Comparison of ENCODE assay signal across 14 cellular contexts in genomic region chr3:134008630-134009156, GRCh38. TPM values are rescaled to one million over a fixed set of nuclear protein-coding genes. Genes with fewer than 3 reads are reported as not detected.
DNase-seq lines count a peak whose midpoint lies in the region; FAIRE-seq and TF ChIP-seq lines count a peak whose summit lies in the region.
"Had no signal": no experiment of that assay in that cellular context is flagged by ENCODE, and none has a peak within 500 bp of the region (broad histone marks: within the 10 kb centered on the region; RNA-seq: fewer than 3 reads in every experiment).

No MANE protein-coding gene starts in this region.

- peak overlapping the region; percentile 42 for H3K4me2 ChIP-seq in SK-N-SH
- H3K4me2 ChIP-seq in fibroblast of lung (ENCODE audit: extremely low read depth, insufficient read depth, low read length), result no peak overlapping the region
- H3K4me2 ChIP-seq in skeletal muscle satellite cell (ENCODE audit: low read length), result peak overlapping the region; percentile 7
- H3K4me2 ChIP-seq: KMS-11 had no signal

- TF ChIP-seq EP300 in SK-N-SH (IDR thresholded peaks at IDR 0.05; ENCODE audit: borderline replicate concordance in 1 of 2, low read depth in 1 of 2, low read length in 1 of 2), result peak; percentile 47 to 99; a peak in 3 of 4 replicates

- peaks cover 28% of the 10 kb centered on the region for H3F3A ChIP-seq in SK-N-SH (replicated peaks; ENCODE audit: insufficient read depth)

- H2AFZ ChIP-seq in SK-N-SH (ENCODE audit: low read depth) (no peak overlapping the region), fibroblast of lung (ENCODE audit: low read length) (no peak overlapping the region)

- no peaks in the 10 kb centered on the region for H3K9me2 ChIP-seq in SK-N-SH

- no peak for TF ChIP-seq CTCF in SK-N-SH (IDR thresholded peaks at IDR 0.05)
- TF ChIP-seq CTCF in fibroblast of lung (conservative IDR thresholded peaks at IDR 0.05 in 1 of 2, IDR thresholded peaks at IDR 0.05 in 1 of 2; ENCODE audit: low read depth in 1 of 2, low read length in 2 of 2), result no peak

- FAIRE-seq in GM19239 (lab: Jason Lieb, UNC), result no peak

- H3K36me3 ChIP-seq in SK-N-SH (replicated peaks in 1 of 2; ENCODE audit: control insufficient read depth in 1 of 2, insufficient read depth in 2 of 2, low read length in 1 of 2), result no peaks in the 10 kb centered on the region
- H3K36me3 ChIP-seq in fibroblast of lung (ENCODE audit: control insufficient read depth, insufficient read depth, low read length), result no peaks in the 10 kb centered on the region
- H3K36me3 ChIP-seq in skeletal muscle satellite cell (ENCODE audit: insufficient read depth, low read length), result no peaks in the 10 kb centered on the region

- H3K27me3 ChIP-seq in SK-N-SH (ENCODE audit: insufficient read depth), result no peaks in the 10 kb centered on the region
- no peaks in the 10 kb centered on the region for H3K27me3 ChIP-seq in fibroblast of lung (ENCODE audit: control insufficient read depth, insufficient read depth, low read length)
- no peaks in the 10 kb centered on the region for H3K27me3 ChIP-seq in skeletal muscle satellite cell (ENCODE audit: control insufficient read depth, insufficient read depth, low read length)

- H3K4me3 ChIP-seq in SK-N-SH (ENCODE audit: low read depth in 2 of 2, low read length in 1 of 2), result no peak overlapping the region
- no peak overlapping the region for H3K4me3 ChIP-seq in fibroblast of lung (replicated peaks in 1 of 4; ENCODE audit: control extremely low read depth in 1 of 4, insufficient read depth in 1 of 4, low read depth in 3 of 4, low read length in 4 of 4)
- no peak overlapping the region for H3K4me3 ChIP-seq in skeletal muscle satellite cell (ENCODE audit: low read length)
- H3K4me3 ChIP-seq: dorsolateral prefrontal cortex had no signal

- 4% methylated on average over 2 of the region's 2 CpGs for WGBS in SK-N-SH (ENCODE audit: low lambda C conversion rate)

- peaks cover 0 to 12% of the 10 kb centered on the region in 2 experiments; a peak in 1 of 4 replicates for H3K4me1 ChIP-seq in SK-N-SH (ENCODE audit: control insufficient read depth in 1 of 2, insufficient read depth in 2 of 2, low read depth in 1 of 2, low read length in 1 of 2)
- H3K4me1 ChIP-seq in fibroblast of lung (ENCODE audit: control insufficient read depth, extremely low read depth, insufficient read depth, low read length), result peaks cover 6% of the 10 kb centered on the region
- peaks cover 21% of the 10 kb centered on the region for H3K4me1 ChIP-seq in skeletal muscle satellite cell (ENCODE audit: control insufficient read depth, insufficient read depth, low read length)

- H3K9ac ChIP-seq in SK-N-SH, result peak overlapping the region; percentile 31; the same call in 1 of the 2 replicates
- no peak overlapping the region for H3K9ac ChIP-seq in fibroblast of lung (ENCODE audit: insufficient read depth, low read length)
- no peak overlapping the region for H3K9ac ChIP-seq in skeletal muscle satellite cell (ENCODE audit: low read depth, low read length)
- H3K9ac ChIP-seq: KMS-11 had no signal

- H3K9me3 ChIP-seq in SK-N-SH (no peaks in the 10 kb centered on the region), fibroblast of lung (ENCODE audit: control insufficient read depth, insufficient read depth, low read depth, low read length) (no peaks in the 10 kb centered on the region), skeletal muscle satellite cell (replicated peaks; ENCODE audit: low read length) (no peaks in the 10 kb centered on the region)

- CTCF ChIA-PET in SK-N-SH (lab: Yijun Ruan, JAX), result no interaction called here

- no peaks in the 10 kb centered on the region for H3K79me2 ChIP-seq in SK-N-SH (ENCODE audit: insufficient read depth)
- H3K79me2 ChIP-seq in fibroblast of lung (ENCODE audit: control insufficient read depth, insufficient read depth, low read length), result no peaks in the 10 kb centered on the region

- POLR2A ChIA-PET in SK-N-SH (lab: Yijun Ruan, JAX), result no interaction called here

- no peak for TF ChIP-seq RAD21 in SK-N-SH (IDR thresholded peaks at IDR 0.05; ENCODE audit: low read length)

- H3K27ac ChIP-seq in SK-N-SH (ENCODE audit: low read depth in 2 of 2, low read length in 1 of 2), result peak overlapping the region; percentile 67 to 88; a peak in 3 of 4 replicates
- peak overlapping the region; percentile 49 for H3K27ac ChIP-seq in fibroblast of lung (ENCODE audit: insufficient read depth, low read length)
- H3K27ac ChIP-seq: dorsolateral prefrontal cortex, KMS-11 had no signal

- H4K20me1 ChIP-seq in SK-N-SH (ENCODE audit: insufficient read depth), result no peaks in the 10 kb centered on the region
- H4K20me1 ChIP-seq in fibroblast of lung (ENCODE audit: control insufficient read depth, extremely low read depth, insufficient read depth, low read length), result no peaks in the 10 kb centered on the region

- peak; percentile 1 for DNase-seq in HCEC 1CT
- no peak for DNase-seq in SK-N-SH
- DNase-seq in fibroblast of lung (ENCODE audit: low read depth in 2 of 2), result peak; percentile 54 to 99
- no peak for DNase-seq in GM19238 (ENCODE audit: insufficient read length, low spot score)
- no peak for DNase-seq in GM19239 (ENCODE audit: insufficient read length, low spot score)
- no peak for DNase-seq in NCI-H1694 (lab: John Stamatoyannopoulos, UW)
- DNase-seq: activated CD4-positive, alpha-beta T cell treated with anti-CD3 and anti-CD28 coated beads for 4 hours; activated naive CD4-positive, alpha-beta T cell treated with Interleukin-2 at 50 U/mL for 16 hours; dorsolateral prefrontal cortex; SHP77; stimulated activated CD4-positive, alpha-beta T cell treated with anti-CD3 and anti-CD28 coated beads, Interleukin-4, amount 100 ng/mL, for 4 hours had no signal

TF ChIP-seq in SK-N-SH, 30 proteins besides CTCF, POLR2A, EP300 and RAD21 (continues in another document):
- TF ChIP-seq EZH2phosphoT487 (IDR thresholded peaks at IDR 0.05; ENCODE audit: borderline replicate concordance, low read depth) (no peak), FOXM1 (IDR thresholded peaks at IDR 0.05; ENCODE audit: low read depth) (peak; percentile 98), TCF12 (IDR thresholded peaks at IDR 0.05) (peak; percentile 97), RXRA (IDR thresholded peaks at IDR 0.05; ENCODE audit: borderline replicate concordance, low read depth) (peak; percentile 99), CHD2 (IDR thresholded peaks at IDR 0.05; ENCODE audit: low read length, partially characterized antibody) (no peak), TEAD4 (IDR thresholded peaks at IDR 0.05; ENCODE audit: borderline replicate concordance, insufficient read depth) (peak; percentile 98), NRF1 (IDR thresholded peaks at IDR 0.05; ENCODE audit: low read depth, low read length) (no peak), GABPA (IDR thresholded peaks at IDR 0.05; ENCODE audit: low read depth) (peak; percentile 35; the same call in 1 of the 2 replicates), USF2 (IDR thresholded peaks at IDR 0.05; ENCODE audit: borderline replicate concordance, low read depth, low read length) (no peak), TAF1 (IDR thresholded peaks at IDR 0.05; ENCODE audit: borderline replicate concordance, low read depth, low read length) (0 out of 2 replicates have a peak, but pooled peaks have one; percentile 15), NFIC (IDR thresholded peaks at IDR 0.05; ENCODE audit: borderline replicate concordance) (peak; percentile 99), FOXJ3 (CRISPR knock-in tag; IDR thresholded peaks at IDR 0.05) (no peak), SIN3A (IDR thresholded peaks at IDR 0.05; ENCODE audit: borderline replicate concordance, low read depth, low read length) (no peak), YY1 (IDR thresholded peaks at IDR 0.05; ENCODE audit: low read depth) (no peak; the same call in 1 of the 2 replicates), REST (IDR thresholded peaks at IDR 0.05; ENCODE audit: low read depth, low read length) (peak; percentile 74; the same call in 1 of the 2 replicates)

RNA-seq across cellular contexts. Expression of gene SLCO2A1, which starts 21.0 kb away (rescaled TPM):
- 5.8 and 9.3 TPM in 2 replicates for polyA plus RNA-seq in SK-N-SH (2012; rRNA removed)
- polyA plus RNA-seq in SK-N-SH (2012; cell fraction: cytosol; rRNA removed), result 3.2 and 4.8 TPM in 2 replicates
- polyA plus RNA-seq in SK-N-SH (2012; cell fraction: nucleus; rRNA removed), result 10.5 and 12.4 TPM in 2 replicates
- total RNA-seq in fibroblast of lung, result under 0.01 TPM in 2 replicates
- 0.12 and 1.1 TPM in 2 replicates for polyA plus RNA-seq in fibroblast of lung
- 0.14 and 1.7 TPM in 2 replicates for polyA plus RNA-seq in fibroblast of lung (2012)
- 0.35 and 10.2 TPM in 2 replicates for polyA minus RNA-seq in fibroblast of lung (ENCODE audit: low replicate concordance)
- under 0.01 TPM in 1 of 2 replicates, not detected in the other for total RNA-seq in skeletal muscle satellite cell (2012; rRNA removed)
- polyA plus RNA-seq: neural cell had no signal

Comparison
In these comparisons a context has a peak if more than half of its experiments do, and no peak if none do; other contexts are left out.
1. DNase-seq: peak in HCEC 1CT (single experiment) and fibroblast of lung (2 of 2); none in SK-N-SH (single experiment), GM19238 (single experiment), GM19239 (single experiment) and NCI-H1694 (single experiment).